18 cellular contexts compared by ENCODE assay signal in genomic region chr10:60349426-60349825, GRCh38. TPM values are rescaled to one million over a fixed set of nuclear protein-coding genes. Genes with fewer than 3 reads are reported as not detected.
DNase-seq lines count a peak whose midpoint lies in the region; ATAC-seq and TF ChIP-seq lines count a peak whose summit lies in the region.
"Had no signal": no experiment of that assay in that cellular context is flagged by ENCODE, and none has a peak within 500 bp of the region (broad histone marks: within the 10 kb centered on the region; RNA-seq: fewer than 3 reads in every experiment).

No MANE protein-coding gene starts in this region.

- peak overlapping the region; percentile 96 for H3K27ac ChIP-seq in substantia nigra (ENCODE audit: low read depth, low read length, poor library complexity, severe bottlenecking)
- H3K27ac ChIP-seq: BLaER1, HL-60 had no signal

- H3K9ac ChIP-seq in adipocyte (ENCODE audit: low read length): peak overlapping the region; percentile 39
- H3K9ac ChIP-seq: BLaER1 had no signal

- no peaks in the 10 kb centered on the region for H3K9me3 ChIP-seq in adipocyte (ENCODE audit: control insufficient read depth, low read length)
- H3K9me3 ChIP-seq: BLaER1, MG63 had no signal

- ATAC-seq in HG03521 (IDR thresholded peaks at IDR 0.05; ENCODE audit: unreplicated experiment): no peak
- ATAC-seq in HG02678 (IDR thresholded peaks at IDR 0.05; ENCODE audit: unreplicated experiment): no peak

- H3K4me3 ChIP-seq in adipocyte (ENCODE audit: low read length) (no peak overlapping the region), fibroblast of the aortic adventitia (ENCODE audit: low read depth, low read length) (no peak overlapping the region)
- H3K4me3 ChIP-seq: BLaER1, MG63 had no signal

- DNase-seq in HCEC 1CT: peak; percentile 15
- DNase-seq in adipocyte (ENCODE audit: low read depth): peak; percentile 32
- peak; percentile 45 for DNase-seq in fibroblast of the aortic adventitia (ENCODE audit: low read depth)
- DNase-seq in substantia nigra (lab: John Stamatoyannopoulos, UW): no peak
- no peak for DNase-seq in NCI-H524 treated with DMSO at 0.1 percent for 48 hours (lab: John Stamatoyannopoulos, UW)
- no peak for DNase-seq in activated naive CD4-positive, alpha-beta T cell treated with Interleukin-2 at 50 U/mL for 16 hours
- DNase-seq: CD8-positive, alpha-beta memory T cell; KG1; MG63; NCI-H1092 treated with DMSO at 0.1 percent for 48 hours; NCI-H187; NCI-H82; SHP77 treated with DMSO at 0.1 percent for 48 hours; SW 1271 had no signal

- no peak for TF ChIP-seq CTCF in fibroblast of the aortic adventitia (IDR thresholded peaks at IDR 0.05; ENCODE audit: insufficient read depth, low read length)

- peaks cover 52% of the 10 kb centered on the region for H3K4me1 ChIP-seq in adipocyte (ENCODE audit: control insufficient read depth, insufficient read depth, low read length)

- H3K27me3 ChIP-seq in adipocyte (replicated peaks; ENCODE audit: control insufficient read depth, insufficient read depth, low read length): no peaks in the 10 kb centered on the region
- H3K27me3 ChIP-seq: BLaER1, MG63 had no signal

- H3K36me3 ChIP-seq in adipocyte (ENCODE audit: control insufficient read depth, insufficient read depth, low read length, severe bottlenecking): no peaks in the 10 kb centered on the region
- H3K36me3 ChIP-seq: BLaER1, MG63 had no signal

RNA-seq across cellular contexts. Expression of gene ANK3, which starts 40.2 kb away (rescaled TPM):
- total RNA-seq in fibroblast of the aortic adventitia (ENCODE audit: low replicate concordance): 248 and 658 TPM in 2 replicates

Comparison
In these comparisons a context has a peak if more than half of its experiments do, and no peak if none do; other contexts are left out.
1. DNase-seq: peak in HCEC 1CT (single experiment), adipocyte (single experiment) and fibroblast of the aortic adventitia (single experiment); none in substantia nigra (0 of 49), NCI-H524 treated with DMSO at 0.1 percent for 48 hours (single experiment) and activated naive CD4-positive, alpha-beta T cell treated with Interleukin-2 at 50 U/mL for 16 hours (single experiment).